ENCODE assay signal across 3 cellular contexts in genomic region chr6:48706310-48706709, GRCh38.
"Had no signal": no experiment of that assay in that cellular context is flagged by ENCODE, and none has a peak within 500 bp of the region (broad histone marks: within the 10 kb centered on the region; RNA-seq: fewer than 3 reads in every experiment).

No MANE protein-coding gene starts in this region.

- H3K4me3 ChIP-seq: GM12878 had no signal

- DNase-seq: GDM1, GF-D8 had no signal

- ATAC-seq: GM12878 had no signal
